2 cellular contexts compared by ENCODE assay signal in the genomic region with DNA sequence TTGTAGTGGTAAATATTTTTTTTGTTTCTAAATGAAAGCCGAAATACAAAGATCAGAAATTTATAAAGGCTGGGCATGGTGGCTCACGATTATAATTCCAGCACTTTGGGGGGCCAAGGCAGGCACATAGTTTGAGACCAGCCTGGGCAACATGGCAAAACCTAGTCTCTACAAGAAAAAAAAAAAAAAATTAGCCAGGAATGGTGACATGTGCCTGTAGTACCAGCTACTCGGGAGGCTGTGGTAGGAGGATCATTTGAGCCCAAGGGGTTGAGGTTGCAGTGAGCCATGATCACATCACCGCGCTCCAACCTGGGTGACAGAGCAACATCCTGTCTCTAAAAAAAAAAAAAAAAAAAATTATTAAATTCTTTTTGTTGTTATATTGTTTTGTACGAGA.
TF ChIP-seq lines count a peak whose summit lies in the region.

No MANE protein-coding gene starts in this region.

TF ChIP-seq in HEK293, 187 proteins besides CTCF, POLR2A, EP300 and RAD21:
- TF ChIP-seq, protein P1, sequence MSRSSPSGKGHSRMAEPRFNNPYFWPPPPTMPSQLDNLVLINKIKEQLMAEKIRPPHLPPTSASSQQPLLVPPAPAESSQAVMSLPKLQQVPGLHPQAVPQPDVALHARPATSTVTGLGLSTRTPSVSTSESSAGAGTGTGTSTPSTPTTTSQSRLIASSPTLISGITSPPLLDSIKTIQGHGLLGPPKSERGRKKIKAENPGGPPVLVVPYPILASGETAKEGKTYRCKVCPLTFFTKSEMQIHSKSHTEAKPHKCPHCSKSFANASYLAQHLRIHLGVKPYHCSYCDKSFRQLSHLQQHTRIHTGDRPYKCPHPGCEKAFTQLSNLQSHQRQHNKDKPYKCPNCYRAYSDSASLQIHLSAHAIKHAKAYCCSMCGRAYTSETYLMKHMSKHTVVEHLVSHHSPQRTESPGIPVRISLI (tag by site-specific recombination; IDR thresholded peaks at IDR 0.05) = 0 out of 2 replicates have a peak, but pooled peaks have one; percentile 69
- TF ChIP-seq, protein P2, sequence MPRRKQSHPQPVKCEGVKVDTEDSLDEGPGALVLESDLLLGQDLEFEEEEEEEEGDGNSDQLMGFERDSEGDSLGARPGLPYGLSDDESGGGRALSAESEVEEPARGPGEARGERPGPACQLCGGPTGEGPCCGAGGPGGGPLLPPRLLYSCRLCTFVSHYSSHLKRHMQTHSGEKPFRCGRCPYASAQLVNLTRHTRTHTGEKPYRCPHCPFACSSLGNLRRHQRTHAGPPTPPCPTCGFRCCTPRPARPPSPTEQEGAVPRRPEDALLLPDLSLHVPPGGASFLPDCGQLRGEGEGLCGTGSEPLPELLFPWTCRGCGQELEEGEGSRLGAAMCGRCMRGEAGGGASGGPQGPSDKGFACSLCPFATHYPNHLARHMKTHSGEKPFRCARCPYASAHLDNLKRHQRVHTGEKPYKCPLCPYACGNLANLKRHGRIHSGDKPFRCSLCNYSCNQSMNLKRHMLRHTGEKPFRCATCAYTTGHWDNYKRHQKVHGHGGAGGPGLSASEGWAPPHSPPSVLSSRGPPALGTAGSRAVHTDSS (tag by site-specific recombination; IDR thresholded peaks at IDR 0.05) = no peak
- TF ChIP-seq KLF16 (tag by site-specific recombination; IDR thresholded peaks at IDR 0.05) = no peak
- TF ChIP-seq ZNF596 (tag by site-specific recombination; IDR thresholded peaks at IDR 0.05) = no peak
- no peak for TF ChIP-seq ZNF629 (tag by site-specific recombination; IDR thresholded peaks at IDR 0.05)
- no peak for TF ChIP-seq ZSCAN30 (tag by site-specific recombination; IDR thresholded peaks at IDR 0.05)
- TF ChIP-seq ZNF23 (tag by site-specific recombination; IDR thresholded peaks at IDR 0.05; ENCODE audit: borderline replicate concordance) = no peak
- no peak for TF ChIP-seq ZNF776 (tag by site-specific recombination; IDR thresholded peaks at IDR 0.05; ENCODE audit: borderline replicate concordance)

TF ChIP-seq in GM12878, 131 proteins besides CTCF, POLR2A, EP300 and RAD21:
- no peak for TF ChIP-seq ATF7 (IDR thresholded peaks at IDR 0.05; ENCODE audit: low read depth)
- 0 out of 2 replicates have a peak, but pooled peaks have one; percentile 50 for TF ChIP-seq MLLT1 (IDR thresholded peaks at IDR 0.05)
TF ChIP-seq in GM12878: peak in this region for 1.
